In the genomic region with DNA sequence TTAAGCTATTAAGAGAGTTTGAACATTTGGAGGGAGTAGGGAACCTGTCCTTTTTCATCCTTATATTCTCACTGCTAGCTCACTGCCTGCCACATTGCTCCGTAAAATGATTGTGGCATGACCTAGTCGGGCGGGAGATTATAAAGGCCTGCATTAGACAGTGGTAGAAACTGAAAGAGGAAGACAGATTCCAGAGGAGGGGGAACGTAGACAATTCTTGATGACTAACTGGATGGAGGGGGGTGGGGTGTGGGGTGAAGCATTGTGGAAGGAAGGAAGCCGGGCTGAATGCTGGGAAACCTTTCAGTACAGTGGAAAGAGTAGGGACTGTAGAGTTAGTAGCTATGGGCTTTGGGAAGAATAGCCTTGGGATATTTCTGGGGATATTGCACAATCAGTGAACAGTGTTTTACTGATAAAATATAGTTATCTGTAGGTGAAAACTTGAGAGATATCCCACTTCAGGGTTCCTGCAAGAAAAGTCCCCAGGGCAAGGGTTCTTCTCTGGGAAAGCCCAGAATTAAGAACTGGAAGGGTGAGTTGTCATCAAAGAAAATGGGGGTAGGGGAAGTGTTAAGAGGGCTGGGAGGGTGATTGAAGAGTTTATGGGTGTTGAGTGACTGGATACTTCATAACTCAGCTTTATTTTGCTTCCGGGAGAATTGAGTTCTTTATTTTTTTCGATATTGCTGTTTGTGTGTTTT, we compare ENCODE assay signal across 1 cellular context.
A peak's percentile ranks its signal among the peaks of the same experiment; 100 is the strongest.
TF ChIP-seq lines count a peak whose summit lies in the region.

No MANE protein-coding gene starts in this region.

TF ChIP-seq in endothelial cell of umbilical vein, 7 proteins besides CTCF, POLR2A, EP300 and RAD21:
- TF ChIP-seq EZH2 (IDR thresholded peaks at IDR 0.05; ENCODE audit: borderline replicate concordance, low read depth, low read length, severe bottlenecking), result no peak
- peak; percentile 73 for TF ChIP-seq POLR2AphosphoS5 (IDR thresholded peaks at IDR 0.05; ENCODE audit: insufficient read depth, low read depth, low read length)
- no peak for TF ChIP-seq GATA2 (IDR thresholded peaks at IDR 0.05; ENCODE audit: insufficient read depth, insufficient read length, low read depth, low read length)
- TF ChIP-seq FOS (IDR thresholded peaks at IDR 0.05; ENCODE audit: borderline replicate concordance, insufficient read depth, low read length), result peak; percentile 76
- TF ChIP-seq, protein P1, sequence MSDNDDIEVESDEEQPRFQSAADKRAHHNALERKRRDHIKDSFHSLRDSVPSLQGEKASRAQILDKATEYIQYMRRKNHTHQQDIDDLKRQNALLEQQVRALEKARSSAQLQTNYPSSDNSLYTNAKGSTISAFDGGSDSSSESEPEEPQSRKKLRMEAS (IDR thresholded peaks at IDR 0.05; ENCODE audit: insufficient read depth, insufficient read length), result no peak
- TF ChIP-seq JUN (IDR thresholded peaks at IDR 0.05; ENCODE audit: borderline replicate concordance, insufficient read depth, insufficient read length, low read depth), result peak; percentile 58
- TF ChIP-seq MYC (IDR thresholded peaks at IDR 0.05; ENCODE audit: low read depth, low read length), result no peak
TF ChIP-seq in endothelial cell of umbilical vein: peak in this region for 3.
